Comparison of ENCODE assay signal across 20 cellular contexts in the genomic region with DNA sequence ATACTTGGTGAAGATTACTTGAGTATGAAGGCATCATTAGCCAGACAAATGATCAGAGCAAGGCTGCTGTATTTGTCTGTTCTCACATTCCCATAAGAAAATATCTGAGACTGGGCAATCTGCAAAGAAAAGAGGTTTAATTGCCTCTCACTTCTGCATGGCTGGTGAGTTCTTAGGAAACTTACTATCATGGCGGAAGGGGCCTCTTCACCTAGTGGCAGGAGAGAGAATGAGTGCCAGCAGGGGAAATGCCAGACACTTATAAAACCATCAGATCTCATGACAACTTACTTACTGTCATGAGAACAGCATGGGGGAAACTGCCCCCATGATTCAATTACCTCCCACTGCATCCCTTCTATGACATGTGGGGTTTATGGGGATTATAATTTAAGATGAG.
A peak's percentile ranks its signal among the peaks of the same experiment; 100 is the strongest.
DNase-seq lines count a peak whose midpoint lies in the region; ATAC-seq, FAIRE-seq and TF ChIP-seq lines count a peak whose summit lies in the region.
"Had no signal": no experiment of that assay in that cellular context is flagged by ENCODE, and none has a peak within 500 bp of the region (broad histone marks: within the 10 kb centered on the region; RNA-seq: fewer than 3 reads in every experiment).

No MANE protein-coding gene starts in this region.

- H2BK120ac ChIP-seq in H1 (replicated peaks; ENCODE audit: low read depth, low read length), result no peak overlapping the region

- no peak overlapping the region for H3K23ac ChIP-seq in H1 (ENCODE audit: insufficient read length)

- TF ChIP-seq EP300 in H1 (IDR thresholded peaks at IDR 0.05; ENCODE audit: borderline replicate concordance in 1 of 2, low read depth in 2 of 2, low read length in 2 of 2), result no peak

- H3K79me1 ChIP-seq in H1 (ENCODE audit: low read depth, low read length), result no peaks in the 10 kb centered on the region

- in situ Hi-C loops in KBM-7 (cut with MboI; ENCODE audit: low pct_unique_long_range_greater_than_20kb, low sequenced_read_pairs), result no loop called here

- H3K4me1 ChIP-seq in H1 (replicated peaks in 1 of 4; ENCODE audit: control insufficient read depth in 3 of 4, insufficient read depth in 4 of 4, low read length in 3 of 4) (no peaks in the 10 kb centered on the region), OCI-LY7 (ENCODE audit: insufficient read depth, low read length, poor library complexity, severe bottlenecking) (no peaks in the 10 kb centered on the region)
- H3K4me1 ChIP-seq: SJSA1 had no signal

- 100% methylated on average over 1 of the region's 1 CpG; no CpG with 5 or more reads in 1 of the 2 experiments for WGBS in H1 (ENCODE audit: extremely low coverage in 1 of 2, insufficient coverage in 1 of 2, insufficient read length in 1 of 2, insufficient replicate concordance in 2 of 2, low coverage in 1 of 2, low lambda C conversion rate in 2 of 2, missing lambda C conversion rate in 1 of 2), 2 experiments

- FAIRE-seq in H1 (lab: Jason Lieb, UNC), result no peak
- FAIRE-seq: GM12891 had no signal

- CTCF ChIA-PET in H1 (lab: Charles Lee; ENCODE audit: partially characterized antibody), result interaction anchor here (0.6 to 1.0 kb wide), 3 partner anchors 135 to 1488 kb away, joined by 3 read pairs; no protein-coding TSS in a partner anchor
- CTCF ChIA-PET in OCI-LY7 (lab: Charles Lee; ENCODE audit: unreplicated experiment), result no interaction called here

- no peak overlapping the region for H2BK5ac ChIP-seq in H1 (ENCODE audit: low read depth, low read length)

- H3K4me3 ChIP-seq in H1 (ENCODE audit: extremely low read depth in 1 of 4, insufficient read depth in 2 of 4, low read depth in 3 of 4, low read length in 4 of 4) (no peak overlapping the region), retinal pigment epithelial cell (ENCODE audit: low read length) (no peak overlapping the region), OCI-LY7 (ENCODE audit: low read depth, low read length, poor library complexity, severe bottlenecking) (no peak overlapping the region)
- H3K4me3 ChIP-seq: PC-9, SJSA1 had no signal

- H4K20me1 ChIP-seq in H1 (replicated peaks in 1 of 2; ENCODE audit: control insufficient read depth in 1 of 2, insufficient read depth in 2 of 2, low read length in 2 of 2) (no peaks in the 10 kb centered on the region), OCI-LY7 (ENCODE audit: insufficient read depth, low read length) (no peaks in the 10 kb centered on the region)

- H3K9me2 ChIP-seq in OCI-LY7 (ENCODE audit: insufficient read depth, low read length), result no peaks in the 10 kb centered on the region

- no peak overlapping the region for H4K8ac ChIP-seq in H1 (ENCODE audit: extremely low read depth, insufficient read depth, low read length)

- H3K27ac ChIP-seq in H1 (ENCODE audit: low read depth, low read length) (no peak overlapping the region), OCI-LY7 (ENCODE audit: low read depth, low read length, poor library complexity, severe bottlenecking) (no peak overlapping the region)
- H3K27ac ChIP-seq: 22Rv1, HL-60, PC-9, SJSA1 had no signal

- no peak overlapping the region for H2AK5ac ChIP-seq in H1 (ENCODE audit: low read depth, low read length)

- no peak overlapping the region for H4K91ac ChIP-seq in H1 (replicated peaks; ENCODE audit: insufficient read length, low read length)

- H2BK20ac ChIP-seq in H1 (ENCODE audit: low read length), result no peak overlapping the region

- DNase-seq in DMS 273 (lab: John Stamatoyannopoulos, UW; ENCODE audit: unreplicated experiment) (peak; percentile 12), DMS 273 treated with DMSO at 0.1 percent for 48 hours (lab: John Stamatoyannopoulos, UW) (no peak), KBM-7 (peak; percentile 3), H1 (ENCODE audit: low read depth in 1 of 2, low spot score in 2 of 2) (no peak), retinal pigment epithelial cell (ENCODE audit: low read depth) (no peak), ecto neural progenitor cell (ENCODE audit: low spot score) (no peak), OCI-LY7 (ENCODE audit: low spot score) (no peak)
- DNase-seq: Calu3, EL, GDM1, NCI-H2029, NCI-H226, Right ventricle myocardium superior had no signal

- TF ChIP-seq RAD21 in H1 (IDR thresholded peaks at IDR 0.05 in 1 of 2, conservative IDR thresholded peaks at IDR 0.05 in 1 of 2; ENCODE audit: low read depth in 2 of 2, low read length in 2 of 2), result no peak

- no peaks in the 10 kb centered on the region; a peak in 1 of 7 replicates for H3K27me3 ChIP-seq in H1 (replicated peaks in 1 of 4; ENCODE audit: control insufficient read depth in 3 of 4, extremely low read depth in 1 of 4, insufficient read depth in 3 of 4, low read length in 3 of 4)
- H3K27me3 ChIP-seq: SJSA1 had no signal

- TF ChIP-seq POLR2A in H1 (IDR thresholded peaks at IDR 0.05; ENCODE audit: control extremely low read depth in 1 of 2, low read depth in 2 of 2, low read length in 2 of 2), result no peak

- no peak overlapping the region for H3K18ac ChIP-seq in H1 (ENCODE audit: extremely low read depth, low read length)

- ATAC-seq in HG02973 (IDR thresholded peaks at IDR 0.05; ENCODE audit: unreplicated experiment), result no peak
- ATAC-seq: T-cell had no signal

- H2AFZ ChIP-seq in H1 (ENCODE audit: low read length), result no peak overlapping the region
- no peak overlapping the region for H2AFZ ChIP-seq in OCI-LY7 (ENCODE audit: low read length)
- H2AFZ ChIP-seq: PC-9 had no signal

- H3K36me3 ChIP-seq in H1 (ENCODE audit: control insufficient read depth in 2 of 4, insufficient read depth in 4 of 4, low read length in 3 of 4) (no peaks in the 10 kb centered on the region), OCI-LY7 (ENCODE audit: insufficient read depth, low read length) (no peaks in the 10 kb centered on the region)
- H3K36me3 ChIP-seq: SJSA1 had no signal

- no peak overlapping the region for H2BK12ac ChIP-seq in H1 (ENCODE audit: low read depth, low read length)

- H3K79me2 ChIP-seq in H1 (ENCODE audit: control insufficient read depth in 1 of 2, insufficient read depth in 2 of 2, low read length in 2 of 2), result no peaks in the 10 kb centered on the region
- H3K79me2 ChIP-seq in OCI-LY7 (ENCODE audit: insufficient read depth, low read depth, low read length), result no peaks in the 10 kb centered on the region

- H3K9ac ChIP-seq in H1 (replicated peaks in 1 of 4; ENCODE audit: extremely low read depth in 1 of 4, low read depth in 3 of 4, low read length in 3 of 4), result no peak overlapping the region

- H4K5ac ChIP-seq in H1 (ENCODE audit: insufficient read length, low read depth, low read length), result no peak overlapping the region

- intact Hi-C loops in OCI-LY7 (cut with micrococcal nuclease; ENCODE audit: unreplicated experiment), result no loop called here

- TF ChIP-seq CTCF in H1 (IDR thresholded peaks at IDR 0.05; ENCODE audit: control extremely low read depth in 1 of 3, insufficient read depth in 1 of 3, low read depth in 1 of 3, low read length in 3 of 3) (peak in 1 of 3 experiments; percentile 13; a peak in 1 of 4 replicates), retinal pigment epithelial cell (conservative IDR thresholded peaks at IDR 0.05; ENCODE audit: low read depth, low read length) (peak; percentile 1), OCI-LY7 (conservative IDR thresholded peaks at IDR 0.05; ENCODE audit: low read length) (no peak)

- H3K4me2 ChIP-seq in H1 (ENCODE audit: insufficient read depth in 1 of 2, low read depth in 2 of 2, low read length in 2 of 2), result no peak overlapping the region
- no peak overlapping the region for H3K4me2 ChIP-seq in OCI-LY7 (ENCODE audit: low read length)
- H3K4me2 ChIP-seq: PC-9 had no signal

- H3K23me2 ChIP-seq in H1 (ENCODE audit: low read depth, low read length), result no peaks in the 10 kb centered on the region

- POLR2A ChIA-PET in H1 (lab: Charles Lee; ENCODE audit: partially characterized antibody) (no interaction called here), OCI-LY7 (lab: Charles Lee) (no interaction called here)

- H3K4ac ChIP-seq in H1 (replicated peaks; ENCODE audit: insufficient read length, low read depth, low read length), result no peak overlapping the region

- H3K9me3 ChIP-seq in H1 (ENCODE audit: insufficient read depth in 2 of 2, low read depth in 1 of 2, low read length in 1 of 2) (no peaks in the 10 kb centered on the region), OCI-LY7 (ENCODE audit: low read length) (no peaks in the 10 kb centered on the region)
- H3K9me3 ChIP-seq: SJSA1 had no signal

- H3K14ac ChIP-seq in H1 (ENCODE audit: insufficient read length), result no peak overlapping the region

- H2BK15ac ChIP-seq in H1 (ENCODE audit: low read length), result no peak overlapping the region

- no peak overlapping the region for H3K56ac ChIP-seq in H1 (replicated peaks; ENCODE audit: insufficient read length, low read depth, low read length)

- no TSS peak for BruUV-seq in OCI-LY7 (replicated peaks; lab: Mats Ljungman, UMichigan)

TF ChIP-seq in H1, 55 proteins besides CTCF, POLR2A, EP300 and RAD21:
- TF ChIP-seq SP4 (IDR thresholded peaks at IDR 0.05; ENCODE audit: low read length), result no peak
- TF ChIP-seq KDM5A (IDR thresholded peaks at IDR 0.05; ENCODE audit: low read length), result no peak
- no peak for TF ChIP-seq SRF (IDR thresholded peaks at IDR 0.05; ENCODE audit: low read depth, low read length)
- peak; percentile 58; the same call in 1 of the 2 replicates for TF ChIP-seq YY1 (IDR thresholded peaks at IDR 0.05; ENCODE audit: low read depth, low read length)
- no peak for TF ChIP-seq CBX8 (IDR thresholded peaks at IDR 0.05; ENCODE audit: borderline replicate concordance, low read depth, low read length)
- TF ChIP-seq CHD1 (IDR thresholded peaks at IDR 0.05; ENCODE audit: low read depth, low read length), result no peak

Comparison
In these comparisons a context has a peak if more than half of its experiments do, and no peak if none do; other contexts are left out.
1. DNase-seq: peak in DMS 273 (single experiment) and KBM-7 (single experiment); none in DMS 273 treated with DMSO at 0.1 percent for 48 hours (single experiment), H1 (0 of 2), retinal pigment epithelial cell (single experiment), ecto neural progenitor cell (single experiment) and OCI-LY7 (single experiment).